ENCODE assay signal across 1 cellular context in genomic region chr6:6564154-6564553, GRCh38.
TF ChIP-seq lines count a peak whose summit lies in the region.

No MANE protein-coding gene starts in this region.

TF ChIP-seq in GM12878, 131 proteins besides CTCF, POLR2A, EP300 and RAD21 (continued from another document):
- TF ChIP-seq, protein P1, sequence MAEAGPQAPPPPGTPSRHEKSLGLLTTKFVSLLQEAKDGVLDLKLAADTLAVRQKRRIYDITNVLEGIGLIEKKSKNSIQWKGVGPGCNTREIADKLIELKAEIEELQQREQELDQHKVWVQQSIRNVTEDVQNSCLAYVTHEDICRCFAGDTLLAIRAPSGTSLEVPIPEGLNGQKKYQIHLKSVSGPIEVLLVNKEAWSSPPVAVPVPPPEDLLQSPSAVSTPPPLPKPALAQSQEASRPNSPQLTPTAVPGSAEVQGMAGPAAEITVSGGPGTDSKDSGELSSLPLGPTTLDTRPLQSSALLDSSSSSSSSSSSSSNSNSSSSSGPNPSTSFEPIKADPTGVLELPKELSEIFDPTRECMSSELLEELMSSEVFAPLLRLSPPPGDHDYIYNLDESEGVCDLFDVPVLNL (IDR thresholded peaks at IDR 0.05; ENCODE audit: low read depth, low read length): no peak
- TF ChIP-seq ETV6 (conservative IDR thresholded peaks at IDR 0.05 in 1 of 2, IDR thresholded peaks at IDR 0.05 in 1 of 2; ENCODE audit: borderline replicate concordance in 1 of 2, low read depth in 1 of 2) (peak in 1 of 2 experiments; percentile 71; a peak in 1 of 4 replicates), NFIC (IDR thresholded peaks at IDR 0.05; ENCODE audit: low read depth, low read length) (no peak), CREB1 (IDR thresholded peaks at IDR 0.05; ENCODE audit: low read depth) (no peak), RCOR1 (conservative IDR thresholded peaks at IDR 0.05; ENCODE audit: low read depth, low read length) (no peak), CBX3 (IDR thresholded peaks at IDR 0.05; ENCODE audit: borderline replicate concordance, low read depth) (no peak), EED (IDR thresholded peaks at IDR 0.05; ENCODE audit: low read depth) (peak; percentile 75), ZBED1 (IDR thresholded peaks at IDR 0.05; ENCODE audit: borderline replicate concordance) (no peak), RFX5 (IDR thresholded peaks at IDR 0.05; ENCODE audit: low read depth, low read length) (no peak)
TF ChIP-seq in GM12878: peak in this region for 3.
